9 cellular contexts compared by ENCODE assay signal in the genomic region with DNA sequence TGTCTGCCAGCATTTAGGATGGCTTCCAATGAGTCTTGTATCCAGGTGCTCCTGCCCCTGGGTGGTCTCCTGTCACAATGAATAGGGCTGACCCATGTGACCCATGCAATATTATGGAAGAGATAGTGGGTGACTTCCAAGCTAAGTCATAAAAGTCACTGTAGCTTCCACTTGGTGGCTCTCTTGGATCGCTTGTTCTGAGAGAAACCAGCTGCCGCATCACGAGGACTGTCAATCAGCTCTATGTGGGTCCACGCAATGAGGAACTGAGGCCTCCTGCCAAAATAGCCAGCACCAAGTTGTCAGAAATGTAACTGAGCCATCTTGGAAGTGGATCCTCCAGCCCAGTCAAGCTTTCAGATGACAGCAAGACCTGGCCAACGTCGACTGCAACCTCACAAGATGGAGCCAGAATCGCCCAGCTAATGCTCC. TPM values are rescaled to one million over a fixed set of nuclear protein-coding genes. Genes with fewer than 3 reads are reported as not detected.
DNase-seq lines count a peak whose midpoint lies in the region; ATAC-seq, FAIRE-seq and TF ChIP-seq lines count a peak whose summit lies in the region.
"Had no signal": no experiment of that assay in that cellular context is flagged by ENCODE, and none has a peak within 500 bp of the region (broad histone marks: within the 10 kb centered on the region; RNA-seq: fewer than 3 reads in every experiment).

No MANE protein-coding gene starts in this region.

- H3K27ac Mint-ChIP-seq in type B pancreatic cell, result no peak overlapping the region

- H3K4me3 Mint-ChIP-seq in type B pancreatic cell, result no peak overlapping the region

- H3K27me3 ChIP-seq in bronchial epithelial cell (ENCODE audit: control insufficient read depth, insufficient read depth, low read length) (peaks cover 5% of the 10 kb centered on the region), lung (ENCODE audit: control insufficient read depth, insufficient read depth) (no peaks in the 10 kb centered on the region)

- WGBS in lung, 2 donors, result 43 to 48% methylated on average over 7 of the region's 7 CpGs

- H3K9me3 ChIP-seq in lung (ENCODE audit: control insufficient read depth in 2 of 2, insufficient read depth in 1 of 2, low read length in 1 of 2), result no peaks in the 10 kb centered on the region

- TF ChIP-seq CTCF in GM12874 (IDR thresholded peaks at IDR 0.05; ENCODE audit: insufficient read depth, low read depth, low read length) (peak; percentile 32; the same call in 1 of the 2 replicates), bronchial epithelial cell (IDR thresholded peaks at IDR 0.05; ENCODE audit: insufficient read depth, low read length, severe bottlenecking) (peak; percentile 38), lung (IDR thresholded peaks at IDR 0.05; ENCODE audit: control extremely low read depth, extremely low read depth) (no peak), type B pancreatic cell (conservative IDR thresholded peaks at IDR 0.05) (no peak)

- peaks cover 4% of the 10 kb centered on the region for H3K27me3 Mint-ChIP-seq in type B pancreatic cell

- DNase-seq in NCI-H510A (lab: John Stamatoyannopoulos, UW) (peak; percentile 36), bronchial epithelial cell (ENCODE audit: low read depth) (peak; percentile 58), lung (ENCODE audit: low spot score) (peak; percentile 71), type B pancreatic cell (ENCODE audit: extremely low spot score, unreplicated experiment) (no peak), NCI-H1436 treated with DMSO at 0.1 percent for 48 hours (lab: John Stamatoyannopoulos, UW) (no peak)

- no peak overlapping the region for H3K27ac ChIP-seq in lung (ENCODE audit: low read depth in 1 of 2, low read length in 1 of 2)

- ATAC-seq in lung (ENCODE audit: insufficient read depth, low FRiP score) (no peak), HG02981 (IDR thresholded peaks at IDR 0.05; ENCODE audit: unreplicated experiment) (no peak), HG03095 (IDR thresholded peaks at IDR 0.05; ENCODE audit: unreplicated experiment) (no peak)

- peaks cover 9% of the 10 kb centered on the region for H3K36me3 ChIP-seq in bronchial epithelial cell (ENCODE audit: control insufficient read depth, insufficient read depth, low read length)
- H3K36me3 ChIP-seq in lung (ENCODE audit: control insufficient read depth in 2 of 2, insufficient read depth in 2 of 2, low read length in 2 of 2), result peaks cover 2 to 15% of the 10 kb centered on the region in 2 donors

- H3K36me3 Mint-ChIP-seq in type B pancreatic cell, result peaks cover 2% of the 10 kb centered on the region

- FAIRE-seq in bronchial epithelial cell (lab: Jason Lieb, UNC), result no peak

- H3K9me3 Mint-ChIP-seq in type B pancreatic cell, result no peaks in the 10 kb centered on the region

- peaks cover 4% of the 10 kb centered on the region for H3K4me1 Mint-ChIP-seq in type B pancreatic cell (ENCODE audit: unreplicated experiment)

- H3K4me1 ChIP-seq in lung (ENCODE audit: control insufficient read depth in 2 of 2, insufficient read depth in 2 of 2, low read length in 2 of 2), result no peaks in the 10 kb centered on the region

- no peak overlapping the region for H3K4me3 ChIP-seq in bronchial epithelial cell (ENCODE audit: low read depth, low read length)
- no peak overlapping the region for H3K4me3 ChIP-seq in lung

RNA-seq across cellular contexts. Expression of gene MATN4, which starts 14.9 kb away (rescaled TPM):
- total RNA-seq in bronchial epithelial cell (0.13 and 0.26 TPM in 2 replicates), lung (under 1 TPM; 0.46 to 0.49 TPM), type B pancreatic cell (ENCODE audit: low replicate concordance) (0.75 TPM in 1 of 2 replicates, not detected in the other)
- polyA plus RNA-seq in lung, result under 1 TPM; 0.14 to 0.24 TPM
- total RNA-seq: mononuclear cell had no signal

RNA-seq across cellular contexts. Expression of gene RBPJL, which starts 16.3 kb away (rescaled TPM):
- total RNA-seq in bronchial epithelial cell (not detected in 2 replicates), lung (under 1 TPM in 1 of 2 donors, not detected in 1; 0.12 TPM), type B pancreatic cell (ENCODE audit: low replicate concordance) (not detected in 2 replicates)
- not detected for polyA plus RNA-seq in lung
- total RNA-seq: mononuclear cell had no signal

RNA-seq across cellular contexts. Expression of gene SDC4, which starts 25.3 kb away (rescaled TPM):
- 211 and 272 TPM in 2 replicates for total RNA-seq in bronchial epithelial cell
- total RNA-seq in lung, result 100 to 1,000 TPM; 250 to 313 TPM
- 100 to 1,000 TPM; 239 to 258 TPM for polyA plus RNA-seq in lung
- total RNA-seq in type B pancreatic cell (ENCODE audit: low replicate concordance), result 67.2 and 133 TPM in 2 replicates

RNA-seq across cellular contexts. Expression of gene SYS1, which starts 40.0 kb away (rescaled TPM):
- total RNA-seq in bronchial epithelial cell, result 12.0 and 17.9 TPM in 2 replicates
- total RNA-seq in lung, result 10 to 100 TPM; 21.3 to 45.5 TPM
- polyA plus RNA-seq in lung, result 10 to 100 TPM; 24.9 to 57.5 TPM
- total RNA-seq in type B pancreatic cell (ENCODE audit: low replicate concordance), result 29.2 and 47.4 TPM in 2 replicates

RNA-seq across cellular contexts. Expression of gene TP53TG5, which starts 55.2 kb away (rescaled TPM):
- total RNA-seq in bronchial epithelial cell (0.13 TPM in 1 of 2 replicates, not detected in the other), lung (not detected), type B pancreatic cell (ENCODE audit: low replicate concordance) (0.57 TPM in 1 of 2 replicates, not detected in the other)
- under 1 TPM; 0.03 to 0.28 TPM for polyA plus RNA-seq in lung

Comparison
In these comparisons a context has a peak if more than half of its experiments do, and no peak if none do; other contexts are left out.
1. CTCF ChIP-seq: peak in GM12874 (single experiment) and bronchial epithelial cell (single experiment); none in lung (single experiment) and type B pancreatic cell (single experiment).
2. DNase-seq: peak in NCI-H510A (single experiment), bronchial epithelial cell (single experiment) and lung (single experiment); none in type B pancreatic cell (single experiment) and NCI-H1436 treated with DMSO at 0.1 percent for 48 hours (single experiment).